8 cellular contexts compared by ENCODE assay signal in the genomic region with DNA sequence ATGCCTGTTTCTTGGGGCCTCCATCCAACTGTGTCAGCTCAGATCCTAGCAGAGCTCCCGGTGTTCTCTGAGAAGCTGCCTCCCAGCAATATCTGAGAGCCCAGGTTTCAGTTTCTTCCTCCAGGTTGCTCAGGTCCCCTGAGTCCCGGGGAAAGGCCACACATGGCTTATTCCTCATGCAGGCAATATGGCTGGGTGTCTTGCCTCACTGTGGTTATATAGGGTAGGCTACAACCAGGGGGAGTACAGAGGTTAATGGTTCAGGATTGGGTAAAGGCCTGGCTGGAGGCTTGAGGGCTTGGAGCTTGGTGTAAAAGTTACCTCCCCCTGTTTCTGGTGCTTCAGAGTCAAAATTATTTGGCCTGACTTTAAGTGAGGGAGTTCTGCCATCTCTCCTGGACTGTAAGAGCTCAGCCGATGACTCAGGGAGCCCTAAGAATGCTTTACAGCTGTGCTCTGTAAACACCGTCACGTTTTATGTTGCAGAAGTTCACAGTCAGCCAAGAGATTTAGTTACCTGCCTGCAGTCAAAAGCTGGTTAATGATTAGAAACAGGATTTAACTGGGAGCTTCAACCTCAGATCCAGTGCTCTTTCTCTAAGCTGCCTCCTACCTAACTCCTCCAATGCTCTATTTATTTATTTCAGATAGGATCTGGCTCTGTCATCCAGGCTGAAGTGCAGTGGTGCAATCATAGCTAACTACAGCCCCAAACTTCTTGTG. TPM values are rescaled to one million over a fixed set of nuclear protein-coding genes. Genes with fewer than 3 reads are reported as not detected.
DNase-seq lines count a peak whose midpoint lies in the region; ATAC-seq and TF ChIP-seq lines count a peak whose summit lies in the region.

No MANE protein-coding gene starts in this region.

- TF ChIP-seq POLR2A in spleen (IDR thresholded peaks at IDR 0.05) (no peak), GM18505 (IDR thresholded peaks at IDR 0.05; ENCODE audit: borderline replicate concordance, extremely low read depth, insufficient read depth, insufficient read length) (no peak)

- CTCF ChIA-PET in activated CD4-positive, alpha-beta T cell treated with anti-CD3 and anti-CD28 coated beads for 36 hours (lab: Charles Lee) = interaction anchor here (0.6 to 4.1 kb wide), 35 partner anchors 8 to 1807 kb away, joined by 3 to 26 read pairs (median 4); partner anchors contain the start of genes MYORG and UBAP2

- H3K27ac ChIP-seq in spleen = no peak overlapping the region

- no peaks in the 10 kb centered on the region for H3K27me3 Mint-ChIP-seq in progenitor cell of endocrine pancreas
- H3K27me3 Mint-ChIP-seq in activated CD4-positive, alpha-beta T cell treated with anti-CD3 and anti-CD28 coated beads for 36 hours = no peaks in the 10 kb centered on the region

- no peak for ATAC-seq in GM18505 (IDR thresholded peaks at IDR 0.05; ENCODE audit: unreplicated experiment)
- no peak for ATAC-seq in activated CD4-positive, alpha-beta T cell treated with anti-CD3 and anti-CD28 coated beads for 36 hours

- H3K36me3 Mint-ChIP-seq in progenitor cell of endocrine pancreas (ENCODE audit: insufficient read depth) = no peaks in the 10 kb centered on the region
- H3K36me3 Mint-ChIP-seq in activated CD4-positive, alpha-beta T cell treated with anti-CD3 and anti-CD28 coated beads for 36 hours (ENCODE audit: low read depth) = no peaks in the 10 kb centered on the region

- intact Hi-C loops in spleen (cut with DNase I; ENCODE audit: low total_unique reads) = no loop called here
- intact Hi-C loops in activated CD4-positive, alpha-beta T cell treated with anti-CD3 and anti-CD28 coated beads for 36 hours (cut with DNase I, micrococcal nuclease) = loop anchor here in 1 of 2 experiments (10.0 kb wide), 1 partner anchor 58 kb away; no protein-coding TSS in a partner anchor

- peak overlapping the region; percentile 98 for H3K27ac Mint-ChIP-seq in progenitor cell of endocrine pancreas
- H3K27ac Mint-ChIP-seq in activated CD4-positive, alpha-beta T cell treated with anti-CD3 and anti-CD28 coated beads for 36 hours = no peak overlapping the region

- peak overlapping the region; percentile 44 for H3K4me3 Mint-ChIP-seq in progenitor cell of endocrine pancreas (ENCODE audit: low read depth)
- H3K4me3 Mint-ChIP-seq in activated CD4-positive, alpha-beta T cell treated with anti-CD3 and anti-CD28 coated beads for 36 hours = no peak overlapping the region

- H3K36me3 ChIP-seq in spleen = no peaks in the 10 kb centered on the region

- H3K4me1 Mint-ChIP-seq in progenitor cell of endocrine pancreas (ENCODE audit: low read depth) = peaks cover 29% of the 10 kb centered on the region
- no peaks in the 10 kb centered on the region for H3K4me1 Mint-ChIP-seq in activated CD4-positive, alpha-beta T cell treated with anti-CD3 and anti-CD28 coated beads for 36 hours

- DNase-seq in DMS79 treated with DMSO at 0.1 percent for 48 hours (lab: John Stamatoyannopoulos, UW) (peak; percentile 84), NCI-H526 treated with DMSO at 0.1 percent for 48 hours (lab: John Stamatoyannopoulos, UW) (peak; percentile 30), fibroblast of peridontal ligament (ENCODE audit: extremely low read depth) (peak; percentile 94), progenitor cell of endocrine pancreas (ENCODE audit: low spot score, unreplicated experiment) (no peak), spleen (no peak), T-helper 1 cell (no peak)
- no peak for DNase-seq in activated CD4-positive, alpha-beta T cell treated with anti-CD3 and anti-CD28 coated beads for 36 hours

- POLR2A ChIA-PET in activated CD4-positive, alpha-beta T cell treated with anti-CD3 and anti-CD28 coated beads for 36 hours (lab: Charles Lee) = interaction anchor here (2.2 kb wide), 1 partner anchor 25 kb away, joined by 5 read pairs; the partner anchor contains the start of gene UBAP2

- H3K27me3 ChIP-seq in spleen (replicated peaks in 1 of 7) = peaks cover 0 to 25% (median 0%) of the 10 kb centered on the region in 7 donors

- peaks cover 3% of the 10 kb centered on the region for H3K9me3 Mint-ChIP-seq in progenitor cell of endocrine pancreas (ENCODE audit: low read depth)
- H3K9me3 Mint-ChIP-seq in activated CD4-positive, alpha-beta T cell treated with anti-CD3 and anti-CD28 coated beads for 36 hours (ENCODE audit: low read depth) = no peaks in the 10 kb centered on the region

- H3K4me1 ChIP-seq in spleen = no peaks in the 10 kb centered on the region

- 78 to 91% (median 85%) methylated on average over 4 to 5 of the region's 5 CpGs for WGBS in spleen, 5 donors

- H3K9me3 ChIP-seq in spleen = no peaks in the 10 kb centered on the region

- TF ChIP-seq CTCF in progenitor cell of endocrine pancreas (IDR thresholded peaks at IDR 0.05; ENCODE audit: unreplicated experiment) (no peak), spleen (IDR thresholded peaks at IDR 0.05 in 8 of 11, conservative IDR thresholded peaks at IDR 0.05 in 3 of 11) (no peak)

- H3K4me3 ChIP-seq in spleen = no peak overlapping the region

RNA-seq across cellular contexts. Expression of gene UBAP2, which starts 24.3 kb away (rescaled TPM):
- total RNA-seq in progenitor cell of endocrine pancreas = 56.7 and 58.1 TPM in 2 replicates
- 10 to 100 TPM; 20.2 to 30.8 (median 24.7) TPM for total RNA-seq in spleen
- polyA plus RNA-seq in spleen = 1 to 10 TPM; 7.0 to 8.8 (median 7.3) TPM
- total RNA-seq in activated CD4-positive, alpha-beta T cell treated with anti-CD3 and anti-CD28 coated beads for 36 hours = 10 to 100 TPM; 42.7 to 50.8 TPM

RNA-seq across cellular contexts. Expression of gene DCAF12, which starts 53.5 kb away (rescaled TPM):
- total RNA-seq in progenitor cell of endocrine pancreas (48.7 and 50.4 TPM in 2 replicates), spleen (100 to 1,000 TPM in 1 of 7 donors, 10 to 100 TPM in 6; 36.5 to 107 (median 38.6) TPM)
- 10 to 100 TPM in 2 of 3 donors, 1 to 10 TPM in 1; 5.6 to 12.9 (median 11.2) TPM for polyA plus RNA-seq in spleen
- total RNA-seq in activated CD4-positive, alpha-beta T cell treated with anti-CD3 and anti-CD28 coated beads for 36 hours = 10 to 100 TPM; 34.6 to 35.0 TPM

Comparison
In these comparisons a context has a peak if more than half of its experiments do, and no peak if none do; other contexts are left out.
1. DNase-seq: peak in DMS79 treated with DMSO at 0.1 percent for 48 hours (single experiment), NCI-H526 treated with DMSO at 0.1 percent for 48 hours (single experiment) and fibroblast of peridontal ligament (single experiment); none in progenitor cell of endocrine pancreas (single experiment), spleen (single experiment), T-helper 1 cell (0 of 5) and activated CD4-positive, alpha-beta T cell treated with anti-CD3 and anti-CD28 coated beads for 36 hours (single experiment).